Comparison of ENCODE assay signal across 16 cellular contexts in genomic region chr7:123745437-123745836, GRCh38. TPM values are rescaled to one million over a fixed set of nuclear protein-coding genes. Genes with fewer than 3 reads are reported as not detected.
DNase-seq lines count a peak whose midpoint lies in the region; ATAC-seq and TF ChIP-seq lines count a peak whose summit lies in the region.
"Had no signal": no experiment of that assay in that cellular context is flagged by ENCODE, and none has a peak within 500 bp of the region (broad histone marks: within the 10 kb centered on the region; RNA-seq: fewer than 3 reads in every experiment).

No MANE protein-coding gene starts in this region.

- CTCF ChIA-PET in Panc1 (lab: Charles Lee) = interaction anchor here (1.0 kb wide), 1 partner anchor 63 kb away, joined by 3 read pairs; no protein-coding TSS in a partner anchor

- BruUV-seq in Panc1 (replicated peaks; lab: Mats Ljungman, UMichigan) = no TSS peak

- H3K9ac ChIP-seq in iPS-15b (ENCODE audit: low read depth, low read length) = peak overlapping the region; percentile 50

- peaks cover 46% of the 10 kb centered on the region for H3K36me3 Mint-ChIP-seq in activated T-cell treated with anti-CD3 and anti-CD28 coated beads, Interleukin-2, amount 50 U/mL, for 24 hours (ENCODE audit: low read depth)
- peaks cover 36% of the 10 kb centered on the region for H3K36me3 Mint-ChIP-seq in stimulated activated effector memory CD8-positive, alpha-beta T cell treated with anti-CD3 and anti-CD28 coated beads, Interleukin-12 subunit alpha, Interleukin-12 subunit beta, amount 100 ng/mL, for 72 hours

- POLR2A ChIA-PET in Panc1 (lab: Charles Lee) = no interaction called here

- ATAC-seq in Panc1 = no peak
- no peak for ATAC-seq in stimulated activated effector memory CD8-positive, alpha-beta T cell treated with anti-CD3 and anti-CD28 coated beads, Interleukin-12 subunit alpha, Interleukin-12 subunit beta, amount 100 ng/mL, for 72 hours
- ATAC-seq: effector memory CD8-positive, alpha-beta T cell had no signal

- peaks cover 25% of the 10 kb centered on the region for H3K4me1 ChIP-seq in Panc1 (ENCODE audit: control insufficient read depth, insufficient read depth, low read length)
- peaks cover 16% of the 10 kb centered on the region for H3K4me1 ChIP-seq in iPS-15b (ENCODE audit: control insufficient read depth, insufficient read depth, low read length)
- H3K4me1 ChIP-seq in ascending aorta = peaks cover 0 to 48% of the 10 kb centered on the region in 2 donors

- no peaks in the 10 kb centered on the region for H3K27me3 Mint-ChIP-seq in activated T-cell treated with anti-CD3 and anti-CD28 coated beads, Interleukin-2, amount 50 U/mL, for 24 hours
- H3K27me3 Mint-ChIP-seq: activated CD4-positive, alpha-beta T cell treated with anti-CD3 and anti-CD28 coated beads, Interleukin-2, amount 10 ng/mL, durations not matched to agents 24 days and 14 days; effector memory CD8-positive, alpha-beta T cell had no signal

- H3K4me3 Mint-ChIP-seq in activated T-cell treated with anti-CD3 and anti-CD28 coated beads, Interleukin-2, amount 50 U/mL, for 24 hours = peak overlapping the region; percentile 93
- H3K4me3 Mint-ChIP-seq in stimulated activated effector memory CD8-positive, alpha-beta T cell treated with anti-CD3 and anti-CD28 coated beads, Interleukin-12 subunit alpha, Interleukin-12 subunit beta, amount 100 ng/mL, for 72 hours = peak overlapping the region; percentile 94

- H3K27me3 ChIP-seq in Panc1 (ENCODE audit: control insufficient read depth, insufficient read depth, low read length) (no peaks in the 10 kb centered on the region), iPS-15b (ENCODE audit: control insufficient read depth, insufficient read depth, low read length) (no peaks in the 10 kb centered on the region), ascending aorta (no peaks in the 10 kb centered on the region)

- intact Hi-C loops in Panc1 (cut with micrococcal nuclease; ENCODE audit: unreplicated experiment) = no loop called here
- intact Hi-C loops in ascending aorta (cut with DNase I) = loop anchor here (10.0 kb wide), 1 partner anchor 861 kb away; the partner anchor contains the start of gene CADPS2

- TF ChIP-seq CTCF in Panc1 (IDR thresholded peaks at IDR 0.05) (no peak), ascending aorta (IDR thresholded peaks at IDR 0.05) (no peak)

- H3K36me3 ChIP-seq in Panc1 (ENCODE audit: control insufficient read depth, insufficient read depth, low read length) = peaks cover 4% of the 10 kb centered on the region; the same call in 1 of the 2 replicates
- H3K36me3 ChIP-seq in iPS-15b (ENCODE audit: control insufficient read depth, insufficient read depth, low read length) = no peaks in the 10 kb centered on the region
- H3K36me3 ChIP-seq in ascending aorta = no peaks in the 10 kb centered on the region

- peaks cover 67% of the 10 kb centered on the region for H3K4me1 Mint-ChIP-seq in activated T-cell treated with anti-CD3 and anti-CD28 coated beads, Interleukin-2, amount 50 U/mL, for 24 hours (ENCODE audit: low read depth)
- H3K4me1 Mint-ChIP-seq in stimulated activated effector memory CD8-positive, alpha-beta T cell treated with anti-CD3 and anti-CD28 coated beads, Interleukin-12 subunit alpha, Interleukin-12 subunit beta, amount 100 ng/mL, for 72 hours = peaks cover 67% of the 10 kb centered on the region

- no peak overlapping the region for H3K27ac Mint-ChIP-seq in activated T-cell treated with anti-CD3 and anti-CD28 coated beads, Interleukin-2, amount 50 U/mL, for 24 hours
- H3K27ac Mint-ChIP-seq in stimulated activated effector memory CD8-positive, alpha-beta T cell treated with anti-CD3 and anti-CD28 coated beads, Interleukin-12 subunit alpha, Interleukin-12 subunit beta, amount 100 ng/mL, for 72 hours = no peak overlapping the region
- H3K27ac Mint-ChIP-seq: activated CD4-positive, alpha-beta T cell treated with anti-CD3 and anti-CD28 coated beads, Interleukin-2, amount 10 ng/mL, durations not matched to agents 24 days and 14 days had no signal

- in situ Hi-C loops in Panc1 (cut with HindIII; ENCODE audit: low pct_unique_long_range_greater_than_20kb, low sequenced_read_pairs) = no loop called here

- DNase-seq in activated T-cell treated with anti-CD3 and anti-CD28 coated beads, Interleukin-2, amount 50 U/mL, for 24 hours = no peak
- DNase-seq in activated T-cell treated with anti-CD3 and anti-CD28 coated beads, Interleukin-2, amount 50 U/mL, for 1 hour = no peak
- no peak for DNase-seq in Panc1 (ENCODE audit: low read depth, low spot score)
- DNase-seq in stimulated activated effector memory CD8-positive, alpha-beta T cell treated with anti-CD3 and anti-CD28 coated beads, Interleukin-12 subunit alpha, Interleukin-12 subunit beta, amount 100 ng/mL, for 72 hours (ENCODE audit: low spot score in 2 of 2) = no peak
- no peak for DNase-seq in ureter (ENCODE audit: low spot score)
- no peak for DNase-seq in ascending aorta (ENCODE audit: low spot score in 2 of 2)
- no peak for DNase-seq in SKM-1 (lab: John Stamatoyannopoulos, UW; ENCODE audit: unreplicated experiment)
- DNase-seq: activated CD4-positive, alpha-beta T cell treated with anti-CD3 and anti-CD28 coated beads, Interleukin-2, amount 10 ng/mL, durations not matched to agents 24 days and 14 days; activated effector memory CD4-positive, alpha-beta T cell treated with Interleukin-2 at 50 U/mL for 16 hours; effector memory CD8-positive, alpha-beta T cell; kidney glomerular epithelial cell; NCI-H1092 treated with DMSO at 0.1 percent for 48 hours; NCI-H345; substantia nigra had no signal

- H3K9me3 Mint-ChIP-seq in activated T-cell treated with anti-CD3 and anti-CD28 coated beads, Interleukin-2, amount 50 U/mL, for 24 hours = no peaks in the 10 kb centered on the region
- no peaks in the 10 kb centered on the region for H3K9me3 Mint-ChIP-seq in stimulated activated effector memory CD8-positive, alpha-beta T cell treated with anti-CD3 and anti-CD28 coated beads, Interleukin-12 subunit alpha, Interleukin-12 subunit beta, amount 100 ng/mL, for 72 hours
- H3K9me3 Mint-ChIP-seq: activated CD4-positive, alpha-beta T cell treated with anti-CD3 and anti-CD28 coated beads, Interleukin-2, amount 10 ng/mL, durations not matched to agents 24 days and 14 days; effector memory CD8-positive, alpha-beta T cell had no signal

- H3K9me3 ChIP-seq in Panc1 (ENCODE audit: control insufficient read depth, insufficient read depth, low read depth, low read length) (no peaks in the 10 kb centered on the region), iPS-15b (ENCODE audit: control insufficient read depth, insufficient read depth, low read length) (no peaks in the 10 kb centered on the region), ascending aorta (no peaks in the 10 kb centered on the region)

- H3K4me3 ChIP-seq in Panc1 (ENCODE audit: low read depth in 2 of 2, low read length in 2 of 2) = no peak overlapping the region
- peak overlapping the region; percentile 86 for H3K4me3 ChIP-seq in iPS-15b (ENCODE audit: low read depth, low read length)
- H3K4me3 ChIP-seq in ascending aorta = peak overlapping the region in 1 of 2 donors; percentile 84
- H3K4me3 ChIP-seq: skin epidermis had no signal

- peak overlapping the region; percentile 44; the same call in 1 of the 2 replicates for H3K27ac ChIP-seq in Panc1 (ENCODE audit: low read length)
- H3K27ac ChIP-seq in ascending aorta = peak overlapping the region in 1 of 2 donors; percentile 16

RNA-seq across cellular contexts. Expression of gene WASL, which starts 3.4 kb away (rescaled TPM):
- total RNA-seq in Panc1 (2021; ENCODE audit: unreplicated experiment) (29.6 TPM), ureter (59.4 TPM), ascending aorta (23.7 TPM)
- polyA plus RNA-seq in Panc1 (2012; ENCODE audit: insufficient read length) = 14.9 TPM
